In the genomic region with DNA sequence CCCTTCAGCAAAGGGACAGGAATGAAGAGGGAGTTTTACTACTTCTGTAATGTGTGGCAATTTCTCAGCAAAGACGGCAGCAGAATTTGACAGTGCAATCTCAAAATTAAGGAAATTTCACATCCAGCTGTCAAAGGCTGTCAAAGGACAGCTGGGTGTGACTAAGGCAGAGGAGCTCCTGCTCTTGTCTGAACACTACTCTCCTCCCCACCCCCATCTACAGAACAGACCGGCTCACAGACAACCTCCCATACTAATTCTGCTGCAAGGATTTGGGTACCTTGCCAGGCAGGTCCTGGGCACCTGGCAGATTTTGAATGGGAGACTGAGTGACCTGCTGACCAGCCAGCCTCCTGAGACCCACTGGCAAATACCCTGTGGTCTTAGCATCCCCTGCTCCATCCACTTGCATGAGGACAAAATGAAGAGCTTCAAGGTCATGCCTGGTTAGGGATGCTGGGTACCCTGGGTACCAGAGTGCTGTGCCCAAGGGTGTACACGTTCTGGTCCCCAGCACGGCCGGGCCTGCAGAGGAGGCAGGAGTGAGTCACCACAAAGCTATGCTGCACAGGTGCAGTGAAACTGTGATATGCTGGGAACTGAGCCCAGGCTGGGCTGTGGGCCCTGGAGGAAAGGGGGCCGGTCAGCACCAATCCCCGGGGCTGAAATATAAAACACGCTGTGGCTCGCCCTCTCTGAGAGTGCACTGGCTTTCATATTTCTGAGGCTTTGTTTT, we compare ENCODE assay signal across 13 cellular contexts.
DNase-seq lines count a peak whose midpoint lies in the region; ATAC-seq, FAIRE-seq and TF ChIP-seq lines count a peak whose summit lies in the region.
"Had no signal": no experiment of that assay in that cellular context is flagged by ENCODE, and none has a peak within 500 bp of the region (broad histone marks: within the 10 kb centered on the region; RNA-seq: fewer than 3 reads in every experiment).

No MANE protein-coding gene starts in this region.

- FAIRE-seq in HepG2 (lab: Jason Lieb, UNC) (no peak), urothelium cell line (lab: Jason Lieb, UNC) (peak; percentile 96)
- FAIRE-seq: GM12878 had no signal

- WGBS in HepG2 (ENCODE audit: low lambda C conversion rate) = 30% methylated on average over 2 of the region's 9 CpGs
- 26 to 52% (median 35%) methylated on average over 5 to 9 of the region's 9 CpGs for WGBS in stomach, 5 donors

- POLR2A ChIA-PET in HepG2 (lab: Yijun Ruan, JAX) = no interaction called here

- H3K4me2 ChIP-seq in HepG2 (ENCODE audit: low read depth, low read length) = no peak overlapping the region

- no peaks in the 10 kb centered on the region for H3K9me3 ChIP-seq in left ventricle myocardium inferior (replicated peaks)
- peaks cover 38% of the 10 kb centered on the region; the same call in 1 of the 2 replicates for H3K9me3 ChIP-seq in HepG2 (ENCODE audit: low read length)
- H3K9me3 ChIP-seq in stomach = no peaks in the 10 kb centered on the region
- H3K9me3 ChIP-seq: lower lobe of right lung, vagina had no signal

- H3K36me3 ChIP-seq in left ventricle myocardium inferior = no peaks in the 10 kb centered on the region
- H3K36me3 ChIP-seq in HepG2 (replicated peaks in 1 of 2; ENCODE audit: control insufficient read depth in 1 of 2, insufficient read depth in 2 of 2, low read length in 2 of 2) = no peaks in the 10 kb centered on the region
- H3K36me3 ChIP-seq in stomach = no peaks in the 10 kb centered on the region
- H3K36me3 ChIP-seq: lower lobe of right lung, vagina had no signal

- CTCF ChIA-PET in HepG2 (lab: Yijun Ruan, JAX; ENCODE audit: low intra/inter-chr PET ratio, low total read pairs) = no interaction called here

- H3K79me2 ChIP-seq in HepG2 (ENCODE audit: insufficient read depth, low read length) = no peaks in the 10 kb centered on the region

- H3K9ac ChIP-seq in HepG2 (ENCODE audit: insufficient read depth, low read depth, low read length) = no peak overlapping the region

- ATAC-seq in left ventricle myocardium superior = peak; percentile 21
- ATAC-seq in HepG2 = no peak
- ATAC-seq: GM12878 had no signal

- TF ChIP-seq CTCF in left ventricle myocardium inferior (IDR thresholded peaks at IDR 0.05; ENCODE audit: borderline replicate concordance) (no peak), astrocyte of the spinal cord (IDR thresholded peaks at IDR 0.05; ENCODE audit: low read depth, low read length) (no peak), HepG2 (CRISPR knock-in tag; IDR thresholded peaks at IDR 0.05) (no peak), stomach (IDR thresholded peaks at IDR 0.05) (no peak)

- TF ChIP-seq EP300 in HepG2 (IDR thresholded peaks at IDR 0.05; ENCODE audit: low read depth in 2 of 2, low read length in 2 of 2) = no peak
- TF ChIP-seq EP300 in HepG2 (CRISPR knock-in tag; IDR thresholded peaks at IDR 0.05; ENCODE audit: borderline replicate concordance) = no peak
- no peak for TF ChIP-seq EP300 in stomach (IDR thresholded peaks at IDR 0.05)

- H2AFZ ChIP-seq in HepG2 (ENCODE audit: low read length) = no peak overlapping the region

- H3K27ac ChIP-seq in left ventricle myocardium inferior (replicated peaks) (no peak overlapping the region), HepG2 (ENCODE audit: extremely low read length, insufficient read depth, low read length) (no peak overlapping the region), stomach (no peak overlapping the region)
- H3K27ac ChIP-seq: dorsolateral prefrontal cortex, lower lobe of right lung, vagina had no signal

- H3K27me3 ChIP-seq in left ventricle myocardium inferior (ENCODE audit: low read depth) (peaks cover 58% of the 10 kb centered on the region), HepG2 (ENCODE audit: control insufficient read depth in 1 of 2, insufficient read depth in 2 of 2, low read length in 2 of 2) (no peaks in the 10 kb centered on the region), stomach (peaks cover 0 to 3% (median 0%) of the 10 kb centered on the region in 3 donors)
- H3K27me3 ChIP-seq: vagina had no signal

- no peak for DNase-seq in left ventricle myocardium superior
- DNase-seq in left ventricle myocardium inferior = no peak
- DNase-seq in astrocyte of the spinal cord (ENCODE audit: low read depth, low spot score) = peak; percentile 45
- no peak for DNase-seq in HepG2 (ENCODE audit: low spot score)
- DNase-seq in urothelium cell line (ENCODE audit: low spot score) = peak; percentile 91
- DNase-seq in SHP77 (lab: John Stamatoyannopoulos, UW) = no peak
- DNase-seq in stomach = no peak
- no peak for DNase-seq in hypothalamus (lab: John Stamatoyannopoulos, UW)
- DNase-seq: DMS53, dorsolateral prefrontal cortex, lower lobe of right lung had no signal

- H3K4me1 ChIP-seq in left ventricle myocardium inferior = peaks cover 4% of the 10 kb centered on the region
- H3K4me1 ChIP-seq in HepG2 (ENCODE audit: insufficient read depth, low read length) = no peaks in the 10 kb centered on the region
- no peaks in the 10 kb centered on the region for H3K4me1 ChIP-seq in stomach
- H3K4me1 ChIP-seq: lower lobe of right lung, vagina had no signal

- H4K20me1 ChIP-seq in HepG2 (ENCODE audit: insufficient read depth, low read length) = no peaks in the 10 kb centered on the region

- TF ChIP-seq RAD21 in HepG2 (CRISPR knock-in tag; IDR thresholded peaks at IDR 0.05) = no peak

- H3K4me3 ChIP-seq in left ventricle myocardium inferior = no peak overlapping the region
- no peak overlapping the region for H3K4me3 ChIP-seq in astrocyte of the spinal cord (ENCODE audit: low read depth, low read length)
- H3K4me3 ChIP-seq in HepG2 (replicated peaks in 1 of 3; ENCODE audit: insufficient read depth in 1 of 3, low read depth in 2 of 3, low read length in 3 of 3) = no peak overlapping the region
- H3K4me3 ChIP-seq in stomach = no peak overlapping the region
- H3K4me3 ChIP-seq: dorsolateral prefrontal cortex, GM12878, lower lobe of right lung, vagina had no signal

- intact Hi-C loops in left ventricle myocardium superior (cut with micrococcal nuclease) = no loop called here
- intact Hi-C loops in left ventricle myocardium inferior (cut with micrococcal nuclease) = no loop called here
- intact Hi-C loops in HepG2 (cut with micrococcal nuclease; ENCODE audit: unreplicated experiment) = no loop called here
- intact Hi-C loops in stomach (cut with DNase I; ENCODE audit: low total_unique reads) = no loop called here

- TF ChIP-seq POLR2A in HepG2 (IDR thresholded peaks at IDR 0.05; ENCODE audit: insufficient read depth in 1 of 2, low read depth in 2 of 2, low read length in 2 of 2) (no peak), stomach (IDR thresholded peaks at IDR 0.05) (no peak)

- in situ Hi-C loops in astrocyte of the spinal cord (cut with HindIII; ENCODE audit: low sequenced_read_pairs) = no loop called here
- in situ Hi-C loops in HepG2 (cut with HindIII; ENCODE audit: extremely low pct_ligation_motif_present, low pct_unique_long_range_greater_than_20kb) = no loop called here

- no TSS peak for BruUV-seq in HepG2 (replicated peaks; lab: Mats Ljungman, UMichigan)

TF ChIP-seq in HepG2, 621 proteins besides CTCF, POLR2A, EP300 and RAD21:
- TF ChIP-seq, protein P1, sequence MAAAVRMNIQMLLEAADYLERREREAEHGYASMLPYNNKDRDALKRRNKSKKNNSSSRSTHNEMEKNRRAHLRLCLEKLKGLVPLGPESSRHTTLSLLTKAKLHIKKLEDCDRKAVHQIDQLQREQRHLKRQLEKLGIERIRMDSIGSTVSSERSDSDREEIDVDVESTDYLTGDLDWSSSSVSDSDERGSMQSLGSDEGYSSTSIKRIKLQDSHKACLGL (CRISPR knock-in tag; IDR thresholded peaks at IDR 0.05) = no peak
- TF ChIP-seq FOSL2 (CRISPR knock-in tag; IDR thresholded peaks at IDR 0.05) (0 out of 2 replicates have a peak, but pooled peaks have one; percentile 11), PRPF4 (IDR thresholded peaks at IDR 0.05; ENCODE audit: low read depth, low read length, poor library complexity, severe bottlenecking) (no peak)
TF ChIP-seq in HepG2: peak in this region for 1.

Comparison
In these comparisons a context has a peak if more than half of its experiments do, and no peak if none do; other contexts are left out.
1. DNase-seq: peak in astrocyte of the spinal cord (single experiment) and urothelium cell line (single experiment); none in left ventricle myocardium superior (single experiment), left ventricle myocardium inferior (single experiment), HepG2 (single experiment), SHP77 (0 of 2), stomach (single experiment) and hypothalamus (0 of 51).